ENCODE assay signal across 1 cellular context in the genomic region with DNA sequence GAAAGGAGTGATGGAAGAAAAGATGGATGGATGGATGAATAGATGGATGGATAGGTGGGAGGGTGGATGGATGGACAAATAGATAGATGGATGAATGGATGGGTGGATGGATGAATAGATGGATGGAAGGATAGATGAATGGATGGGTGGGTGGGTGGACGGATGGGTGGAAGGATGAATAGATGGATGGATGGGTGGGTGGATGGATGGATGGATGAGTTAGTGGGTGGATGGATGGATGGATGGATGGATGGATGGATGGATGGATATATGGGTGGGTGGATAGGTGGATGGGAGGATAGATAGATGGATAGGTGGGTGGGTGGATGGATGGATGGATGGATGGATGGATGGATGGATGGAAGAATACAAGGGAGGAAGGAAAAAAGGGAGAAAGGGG.
A peak's percentile ranks its signal among the peaks of the same experiment; 100 is the strongest.
TF ChIP-seq lines count a peak whose summit lies in the region.

No MANE protein-coding gene starts in this region.

TF ChIP-seq in HEK293, 187 proteins besides CTCF, POLR2A, EP300 and RAD21 (continued from another document):
- TF ChIP-seq, protein P1, sequence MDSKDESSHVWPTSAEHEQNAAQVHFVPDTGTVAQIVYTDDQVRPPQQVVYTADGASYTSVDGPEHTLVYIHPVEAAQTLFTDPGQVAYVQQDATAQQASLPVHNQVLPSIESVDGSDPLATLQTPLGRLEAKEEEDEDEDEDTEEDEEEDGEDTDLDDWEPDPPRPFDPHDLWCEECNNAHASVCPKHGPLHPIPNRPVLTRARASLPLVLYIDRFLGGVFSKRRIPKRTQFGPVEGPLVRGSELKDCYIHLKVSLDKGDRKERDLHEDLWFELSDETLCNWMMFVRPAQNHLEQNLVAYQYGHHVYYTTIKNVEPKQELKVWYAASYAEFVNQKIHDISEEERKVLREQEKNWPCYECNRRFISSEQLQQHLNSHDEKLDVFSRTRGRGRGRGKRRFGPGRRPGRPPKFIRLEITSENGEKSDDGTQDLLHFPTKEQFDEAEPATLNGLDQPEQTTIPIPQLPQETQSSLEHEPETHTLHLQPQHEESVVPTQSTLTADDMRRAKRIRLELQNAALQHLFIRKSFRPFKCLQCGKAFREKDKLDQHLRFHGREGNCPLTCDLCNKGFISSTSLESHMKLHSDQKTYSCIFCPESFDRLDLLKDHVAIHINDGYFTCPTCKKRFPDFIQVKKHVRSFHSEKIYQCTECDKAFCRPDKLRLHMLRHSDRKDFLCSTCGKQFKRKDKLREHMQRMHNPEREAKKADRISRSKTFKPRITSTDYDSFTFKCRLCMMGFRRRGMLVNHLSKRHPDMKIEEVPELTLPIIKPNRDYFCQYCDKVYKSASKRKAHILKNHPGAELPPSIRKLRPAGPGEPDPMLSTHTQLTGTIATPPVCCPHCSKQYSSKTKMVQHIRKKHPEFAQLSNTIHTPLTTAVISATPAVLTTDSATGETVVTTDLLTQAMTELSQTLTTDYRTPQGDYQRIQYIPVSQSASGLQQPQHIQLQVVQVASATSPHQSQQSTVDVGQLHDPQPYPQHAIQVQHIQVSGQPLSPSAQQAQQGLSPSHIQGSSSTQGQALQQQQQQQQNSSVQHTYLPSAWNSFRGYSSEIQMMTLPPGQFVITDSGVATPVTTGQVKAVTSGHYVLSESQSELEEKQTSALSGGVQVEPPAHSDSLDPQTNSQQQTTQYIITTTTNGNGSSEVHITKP (tag by site-specific recombination; IDR thresholded peaks at IDR 0.05) = no peak
- TF ChIP-seq, protein P2, sequence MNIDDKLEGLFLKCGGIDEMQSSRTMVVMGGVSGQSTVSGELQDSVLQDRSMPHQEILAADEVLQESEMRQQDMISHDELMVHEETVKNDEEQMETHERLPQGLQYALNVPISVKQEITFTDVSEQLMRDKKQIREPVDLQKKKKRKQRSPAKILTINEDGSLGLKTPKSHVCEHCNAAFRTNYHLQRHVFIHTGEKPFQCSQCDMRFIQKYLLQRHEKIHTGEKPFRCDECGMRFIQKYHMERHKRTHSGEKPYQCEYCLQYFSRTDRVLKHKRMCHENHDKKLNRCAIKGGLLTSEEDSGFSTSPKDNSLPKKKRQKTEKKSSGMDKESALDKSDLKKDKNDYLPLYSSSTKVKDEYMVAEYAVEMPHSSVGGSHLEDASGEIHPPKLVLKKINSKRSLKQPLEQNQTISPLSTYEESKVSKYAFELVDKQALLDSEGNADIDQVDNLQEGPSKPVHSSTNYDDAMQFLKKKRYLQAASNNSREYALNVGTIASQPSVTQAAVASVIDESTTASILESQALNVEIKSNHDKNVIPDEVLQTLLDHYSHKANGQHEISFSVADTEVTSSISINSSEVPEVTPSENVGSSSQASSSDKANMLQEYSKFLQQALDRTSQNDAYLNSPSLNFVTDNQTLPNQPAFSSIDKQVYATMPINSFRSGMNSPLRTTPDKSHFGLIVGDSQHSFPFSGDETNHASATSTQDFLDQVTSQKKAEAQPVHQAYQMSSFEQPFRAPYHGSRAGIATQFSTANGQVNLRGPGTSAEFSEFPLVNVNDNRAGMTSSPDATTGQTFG (tag by site-specific recombination; IDR thresholded peaks at IDR 0.05; ENCODE audit: borderline replicate concordance) = no peak
- no peak for TF ChIP-seq HOXA7 (CRISPR knock-in tag; IDR thresholded peaks at IDR 0.05; ENCODE audit: borderline replicate concordance)
- TF ChIP-seq, protein P3, sequence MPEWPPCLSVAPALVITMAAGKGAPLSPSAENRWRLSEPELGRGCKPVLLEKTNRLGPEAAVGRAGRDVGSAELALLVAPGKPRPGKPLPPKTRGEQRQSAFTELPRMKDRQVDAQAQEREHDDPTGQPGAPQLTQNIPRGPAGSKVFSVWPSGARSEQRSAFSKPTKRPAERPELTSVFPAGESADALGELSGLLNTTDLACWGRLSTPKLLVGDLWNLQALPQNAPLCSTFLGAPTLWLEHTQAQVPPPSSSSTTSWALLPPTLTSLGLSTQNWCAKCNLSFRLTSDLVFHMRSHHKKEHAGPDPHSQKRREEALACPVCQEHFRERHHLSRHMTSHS (tag by site-specific recombination; IDR thresholded peaks at IDR 0.05) = no peak
- no peak for TF ChIP-seq ZNF514 (tag by site-specific recombination; IDR thresholded peaks at IDR 0.05)
- TF ChIP-seq ZBTB17 (tag by site-specific recombination; IDR thresholded peaks at IDR 0.05) = peak; percentile 93
- TF ChIP-seq ZNF830 (tag by site-specific recombination; IDR thresholded peaks at IDR 0.05; ENCODE audit: low read depth) = no peak
- TF ChIP-seq ZNF48 (tag by site-specific recombination; IDR thresholded peaks at IDR 0.05) = no peak
- peak; percentile 90 for TF ChIP-seq EGR2 (tag by site-specific recombination; IDR thresholded peaks at IDR 0.05; ENCODE audit: low read depth)
- TF ChIP-seq ZSCAN23 (tag by site-specific recombination; IDR thresholded peaks at IDR 0.05) = no peak
- TF ChIP-seq, protein P4, sequence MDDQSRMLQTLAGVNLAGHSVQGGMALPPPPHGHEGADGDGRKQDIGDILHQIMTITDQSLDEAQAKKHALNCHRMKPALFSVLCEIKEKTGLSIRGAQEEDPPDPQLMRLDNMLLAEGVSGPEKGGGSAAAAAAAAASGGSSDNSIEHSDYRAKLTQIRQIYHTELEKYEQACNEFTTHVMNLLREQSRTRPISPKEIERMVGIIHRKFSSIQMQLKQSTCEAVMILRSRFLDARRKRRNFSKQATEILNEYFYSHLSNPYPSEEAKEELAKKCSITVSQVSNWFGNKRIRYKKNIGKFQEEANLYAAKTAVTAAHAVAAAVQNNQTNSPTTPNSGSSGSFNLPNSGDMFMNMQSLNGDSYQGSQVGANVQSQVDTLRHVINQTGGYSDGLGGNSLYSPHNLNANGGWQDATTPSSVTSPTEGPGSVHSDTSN (CRISPR knock-in tag; IDR thresholded peaks at IDR 0.05) = no peak
- no peak for TF ChIP-seq GLI2 (tag by site-specific recombination; IDR thresholded peaks at IDR 0.05; ENCODE audit: borderline replicate concordance, low read depth)
- no peak for TF ChIP-seq ZIC2 (tag by site-specific recombination; IDR thresholded peaks at IDR 0.05)
- no peak for TF ChIP-seq ZNF114 (tag by site-specific recombination; IDR thresholded peaks at IDR 0.05)
- no peak for TF ChIP-seq ZNF624 (tag by site-specific recombination; IDR thresholded peaks at IDR 0.05)
- TF ChIP-seq ZNF707 (tag by site-specific recombination; IDR thresholded peaks at IDR 0.05) = no peak
- TF ChIP-seq, protein P5, sequence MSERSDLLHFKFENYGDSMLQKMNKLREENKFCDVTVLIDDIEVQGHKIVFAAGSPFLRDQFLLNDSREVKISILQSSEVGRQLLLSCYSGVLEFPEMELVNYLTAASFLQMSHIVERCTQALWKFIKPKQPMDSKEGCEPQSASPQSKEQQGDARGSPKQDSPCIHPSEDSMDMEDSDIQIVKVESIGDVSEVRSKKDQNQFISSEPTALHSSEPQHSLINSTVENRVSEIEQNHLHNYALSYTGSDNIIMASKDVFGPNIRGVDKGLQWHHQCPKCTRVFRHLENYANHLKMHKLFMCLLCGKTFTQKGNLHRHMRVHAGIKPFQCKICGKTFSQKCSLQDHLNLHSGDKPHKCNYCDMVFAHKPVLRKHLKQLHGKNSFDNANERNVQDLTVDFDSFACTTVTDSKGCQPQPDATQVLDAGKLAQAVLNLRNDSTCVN (tag by site-specific recombination; optimal IDR thresholded peaks at IDR 0.05) = no peak
- TF ChIP-seq ZNF155 (tag by site-specific recombination; IDR thresholded peaks at IDR 0.05) = no peak
- no peak for TF ChIP-seq KLF16 (tag by site-specific recombination; IDR thresholded peaks at IDR 0.05)
- TF ChIP-seq ZNF585B (tag by site-specific recombination; IDR thresholded peaks at IDR 0.05) = no peak
- TF ChIP-seq, protein P6, sequence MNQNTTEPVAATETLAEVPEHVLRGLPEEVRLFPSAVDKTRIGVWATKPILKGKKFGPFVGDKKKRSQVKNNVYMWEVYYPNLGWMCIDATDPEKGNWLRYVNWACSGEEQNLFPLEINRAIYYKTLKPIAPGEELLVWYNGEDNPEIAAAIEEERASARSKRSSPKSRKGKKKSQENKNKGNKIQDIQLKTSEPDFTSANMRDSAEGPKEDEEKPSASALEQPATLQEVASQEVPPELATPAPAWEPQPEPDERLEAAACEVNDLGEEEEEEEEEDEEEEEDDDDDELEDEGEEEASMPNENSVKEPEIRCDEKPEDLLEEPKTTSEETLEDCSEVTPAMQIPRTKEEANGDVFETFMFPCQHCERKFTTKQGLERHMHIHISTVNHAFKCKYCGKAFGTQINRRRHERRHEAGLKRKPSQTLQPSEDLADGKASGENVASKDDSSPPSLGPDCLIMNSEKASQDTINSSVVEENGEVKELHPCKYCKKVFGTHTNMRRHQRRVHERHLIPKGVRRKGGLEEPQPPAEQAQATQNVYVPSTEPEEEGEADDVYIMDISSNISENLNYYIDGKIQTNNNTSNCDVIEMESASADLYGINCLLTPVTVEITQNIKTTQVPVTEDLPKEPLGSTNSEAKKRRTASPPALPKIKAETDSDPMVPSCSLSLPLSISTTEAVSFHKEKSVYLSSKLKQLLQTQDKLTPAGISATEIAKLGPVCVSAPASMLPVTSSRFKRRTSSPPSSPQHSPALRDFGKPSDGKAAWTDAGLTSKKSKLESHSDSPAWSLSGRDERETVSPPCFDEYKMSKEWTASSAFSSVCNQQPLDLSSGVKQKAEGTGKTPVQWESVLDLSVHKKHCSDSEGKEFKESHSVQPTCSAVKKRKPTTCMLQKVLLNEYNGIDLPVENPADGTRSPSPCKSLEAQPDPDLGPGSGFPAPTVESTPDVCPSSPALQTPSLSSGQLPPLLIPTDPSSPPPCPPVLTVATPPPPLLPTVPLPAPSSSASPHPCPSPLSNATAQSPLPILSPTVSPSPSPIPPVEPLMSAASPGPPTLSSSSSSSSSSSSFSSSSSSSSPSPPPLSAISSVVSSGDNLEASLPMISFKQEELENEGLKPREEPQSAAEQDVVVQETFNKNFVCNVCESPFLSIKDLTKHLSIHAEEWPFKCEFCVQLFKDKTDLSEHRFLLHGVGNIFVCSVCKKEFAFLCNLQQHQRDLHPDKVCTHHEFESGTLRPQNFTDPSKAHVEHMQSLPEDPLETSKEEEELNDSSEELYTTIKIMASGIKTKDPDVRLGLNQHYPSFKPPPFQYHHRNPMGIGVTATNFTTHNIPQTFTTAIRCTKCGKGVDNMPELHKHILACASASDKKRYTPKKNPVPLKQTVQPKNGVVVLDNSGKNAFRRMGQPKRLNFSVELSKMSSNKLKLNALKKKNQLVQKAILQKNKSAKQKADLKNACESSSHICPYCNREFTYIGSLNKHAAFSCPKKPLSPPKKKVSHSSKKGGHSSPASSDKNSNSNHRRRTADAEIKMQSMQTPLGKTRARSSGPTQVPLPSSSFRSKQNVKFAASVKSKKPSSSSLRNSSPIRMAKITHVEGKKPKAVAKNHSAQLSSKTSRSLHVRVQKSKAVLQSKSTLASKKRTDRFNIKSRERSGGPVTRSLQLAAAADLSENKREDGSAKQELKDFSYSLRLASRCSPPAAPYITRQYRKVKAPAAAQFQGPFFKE (tag by site-specific recombination; IDR thresholded peaks at IDR 0.05; ENCODE audit: borderline replicate concordance) = no peak
- no peak for TF ChIP-seq ZNF391 (tag by site-specific recombination; IDR thresholded peaks at IDR 0.05; ENCODE audit: borderline replicate concordance, low read depth)
- TF ChIP-seq ZBTB7A (tag by site-specific recombination; IDR thresholded peaks at IDR 0.05; ENCODE audit: low read depth) = no peak
- TF ChIP-seq, protein P7, sequence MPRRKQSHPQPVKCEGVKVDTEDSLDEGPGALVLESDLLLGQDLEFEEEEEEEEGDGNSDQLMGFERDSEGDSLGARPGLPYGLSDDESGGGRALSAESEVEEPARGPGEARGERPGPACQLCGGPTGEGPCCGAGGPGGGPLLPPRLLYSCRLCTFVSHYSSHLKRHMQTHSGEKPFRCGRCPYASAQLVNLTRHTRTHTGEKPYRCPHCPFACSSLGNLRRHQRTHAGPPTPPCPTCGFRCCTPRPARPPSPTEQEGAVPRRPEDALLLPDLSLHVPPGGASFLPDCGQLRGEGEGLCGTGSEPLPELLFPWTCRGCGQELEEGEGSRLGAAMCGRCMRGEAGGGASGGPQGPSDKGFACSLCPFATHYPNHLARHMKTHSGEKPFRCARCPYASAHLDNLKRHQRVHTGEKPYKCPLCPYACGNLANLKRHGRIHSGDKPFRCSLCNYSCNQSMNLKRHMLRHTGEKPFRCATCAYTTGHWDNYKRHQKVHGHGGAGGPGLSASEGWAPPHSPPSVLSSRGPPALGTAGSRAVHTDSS (tag by site-specific recombination; IDR thresholded peaks at IDR 0.05) = no peak
- TF ChIP-seq, protein P8, sequence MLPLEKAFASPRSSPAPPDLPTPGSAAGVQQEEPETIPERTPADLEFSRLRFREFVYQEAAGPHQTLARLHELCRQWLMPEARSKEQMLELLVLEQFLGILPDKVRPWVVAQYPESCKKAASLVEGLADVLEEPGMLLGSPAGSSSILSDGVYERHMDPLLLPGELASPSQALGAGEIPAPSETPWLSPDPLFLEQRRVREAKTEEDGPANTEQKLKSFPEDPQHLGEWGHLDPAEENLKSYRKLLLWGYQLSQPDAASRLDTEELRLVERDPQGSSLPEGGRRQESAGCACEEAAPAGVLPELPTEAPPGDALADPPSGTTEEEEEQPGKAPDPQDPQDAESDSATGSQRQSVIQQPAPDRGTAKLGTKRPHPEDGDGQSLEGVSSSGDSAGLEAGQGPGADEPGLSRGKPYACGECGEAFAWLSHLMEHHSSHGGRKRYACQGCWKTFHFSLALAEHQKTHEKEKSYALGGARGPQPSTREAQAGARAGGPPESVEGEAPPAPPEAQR (tag by site-specific recombination; IDR thresholded peaks at IDR 0.05) = 0 out of 2 replicates have a peak, but pooled peaks have one; percentile 73
- TF ChIP-seq ZNF658 (tag by site-specific recombination; IDR thresholded peaks at IDR 0.05) = no peak
- TF ChIP-seq ZEB2 (tag by site-specific recombination; IDR thresholded peaks at IDR 0.05) = no peak
- TF ChIP-seq ZNF169 (tag by site-specific recombination; IDR thresholded peaks at IDR 0.05) = no peak
- no peak for TF ChIP-seq SP7 (tag by site-specific recombination; IDR thresholded peaks at IDR 0.05)
- no peak for TF ChIP-seq KLF1 (tag by site-specific recombination; IDR thresholded peaks at IDR 0.05)
